ENCODE assay signal across 2 cellular contexts in the genomic region with DNA sequence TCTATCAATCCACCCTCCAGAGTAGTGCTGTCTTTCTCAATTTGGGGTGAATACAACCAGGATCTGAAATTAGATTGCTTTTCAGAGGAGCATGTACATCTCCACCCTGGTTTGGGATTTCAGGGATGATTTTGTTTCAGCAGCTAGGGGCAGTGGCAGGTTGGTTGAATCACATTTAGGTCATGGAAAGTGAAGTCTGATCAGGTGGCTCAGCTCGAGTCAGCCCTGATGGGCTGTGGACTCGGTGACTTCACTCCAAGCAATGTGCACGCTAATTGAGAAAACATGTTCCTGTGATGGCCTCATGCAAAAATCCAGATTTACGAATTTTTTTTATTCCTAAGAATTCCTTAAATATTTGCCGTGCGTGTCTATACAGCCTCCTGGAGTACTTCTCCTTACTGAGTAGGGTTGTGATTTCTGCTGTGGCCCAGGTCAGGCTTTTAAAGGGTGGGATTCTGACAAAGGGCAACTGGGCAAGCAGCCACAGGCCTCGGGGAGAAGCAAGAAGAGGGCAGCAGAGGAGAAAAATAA.
TF ChIP-seq lines count a peak whose summit lies in the region.

No MANE protein-coding gene starts in this region.

TF ChIP-seq in HepG2, 621 proteins besides CTCF, POLR2A, EP300 and RAD21:
- TF ChIP-seq, protein P1, sequence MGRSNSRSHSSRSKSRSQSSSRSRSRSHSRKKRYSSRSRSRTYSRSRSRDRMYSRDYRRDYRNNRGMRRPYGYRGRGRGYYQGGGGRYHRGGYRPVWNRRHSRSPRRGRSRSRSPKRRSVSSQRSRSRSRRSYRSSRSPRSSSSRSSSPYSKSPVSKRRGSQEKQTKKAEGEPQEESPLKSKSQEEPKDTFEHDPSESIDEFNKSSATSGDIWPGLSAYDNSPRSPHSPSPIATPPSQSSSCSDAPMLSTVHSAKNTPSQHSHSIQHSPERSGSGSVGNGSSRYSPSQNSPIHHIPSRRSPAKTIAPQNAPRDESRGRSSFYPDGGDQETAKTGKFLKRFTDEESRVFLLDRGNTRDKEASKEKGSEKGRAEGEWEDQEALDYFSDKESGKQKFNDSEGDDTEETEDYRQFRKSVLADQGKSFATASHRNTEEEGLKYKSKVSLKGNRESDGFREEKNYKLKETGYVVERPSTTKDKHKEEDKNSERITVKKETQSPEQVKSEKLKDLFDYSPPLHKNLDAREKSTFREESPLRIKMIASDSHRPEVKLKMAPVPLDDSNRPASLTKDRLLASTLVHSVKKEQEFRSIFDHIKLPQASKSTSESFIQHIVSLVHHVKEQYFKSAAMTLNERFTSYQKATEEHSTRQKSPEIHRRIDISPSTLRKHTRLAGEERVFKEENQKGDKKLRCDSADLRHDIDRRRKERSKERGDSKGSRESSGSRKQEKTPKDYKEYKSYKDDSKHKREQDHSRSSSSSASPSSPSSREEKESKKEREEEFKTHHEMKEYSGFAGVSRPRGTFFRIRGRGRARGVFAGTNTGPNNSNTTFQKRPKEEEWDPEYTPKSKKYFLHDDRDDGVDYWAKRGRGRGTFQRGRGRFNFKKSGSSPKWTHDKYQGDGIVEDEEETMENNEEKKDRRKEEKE (IDR thresholded peaks at IDR 0.05), result no peak
- TF ChIP-seq TEAD3 (CRISPR knock-in tag; optimal IDR thresholded peaks at IDR 0.05; ENCODE audit: borderline replicate concordance) (no peak), NR1H2 (CRISPR knock-in tag; IDR thresholded peaks at IDR 0.05; ENCODE audit: borderline replicate concordance, low read depth) (no peak), MZF1 (CRISPR knock-in tag; IDR thresholded peaks at IDR 0.05; ENCODE audit: borderline replicate concordance) (no peak), ZFY (CRISPR knock-in tag; IDR thresholded peaks at IDR 0.05) (no peak), SP4 (CRISPR knock-in tag; IDR thresholded peaks at IDR 0.05) (no peak), ZBTB3 (CRISPR knock-in tag; IDR thresholded peaks at IDR 0.05; ENCODE audit: borderline replicate concordance, low read depth) (no peak), THYN1 (CRISPR knock-in tag; IDR thresholded peaks at IDR 0.05; ENCODE audit: borderline replicate concordance, low read depth) (no peak), HMG20A (CRISPR knock-in tag; IDR thresholded peaks at IDR 0.05; ENCODE audit: borderline replicate concordance) (no peak)
- TF ChIP-seq, protein P2, sequence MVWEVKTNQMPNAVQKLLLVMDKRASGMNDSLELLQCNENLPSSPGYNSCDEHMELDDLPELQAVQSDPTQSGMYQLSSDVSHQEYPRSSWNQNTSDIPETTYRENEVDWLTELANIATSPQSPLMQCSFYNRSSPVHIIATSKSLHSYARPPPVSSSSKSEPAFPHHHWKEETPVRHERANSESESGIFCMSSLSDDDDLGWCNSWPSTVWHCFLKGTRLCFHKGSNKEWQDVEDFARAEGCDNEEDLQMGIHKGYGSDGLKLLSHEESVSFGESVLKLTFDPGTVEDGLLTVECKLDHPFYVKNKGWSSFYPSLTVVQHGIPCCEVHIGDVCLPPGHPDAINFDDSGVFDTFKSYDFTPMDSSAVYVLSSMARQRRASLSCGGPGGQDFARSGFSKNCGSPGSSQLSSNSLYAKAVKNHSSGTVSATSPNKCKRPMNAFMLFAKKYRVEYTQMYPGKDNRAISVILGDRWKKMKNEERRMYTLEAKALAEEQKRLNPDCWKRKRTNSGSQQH (CRISPR knock-in tag; IDR thresholded peaks at IDR 0.05; ENCODE audit: low read depth), result no peak
TF ChIP-seq in HepG2: peak in this region for 0.

TF ChIP-seq in GM23338, 12 proteins besides CTCF, POLR2A, EP300 and RAD21:
- TF ChIP-seq, protein P3, sequence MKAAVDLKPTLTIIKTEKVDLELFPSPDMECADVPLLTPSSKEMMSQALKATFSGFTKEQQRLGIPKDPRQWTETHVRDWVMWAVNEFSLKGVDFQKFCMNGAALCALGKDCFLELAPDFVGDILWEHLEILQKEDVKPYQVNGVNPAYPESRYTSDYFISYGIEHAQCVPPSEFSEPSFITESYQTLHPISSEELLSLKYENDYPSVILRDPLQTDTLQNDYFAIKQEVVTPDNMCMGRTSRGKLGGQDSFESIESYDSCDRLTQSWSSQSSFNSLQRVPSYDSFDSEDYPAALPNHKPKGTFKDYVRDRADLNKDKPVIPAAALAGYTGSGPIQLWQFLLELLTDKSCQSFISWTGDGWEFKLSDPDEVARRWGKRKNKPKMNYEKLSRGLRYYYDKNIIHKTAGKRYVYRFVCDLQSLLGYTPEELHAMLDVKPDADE (IDR thresholded peaks at IDR 0.05), result no peak
- no peak for TF ChIP-seq CREB1 (CRISPR knock-in tag; IDR thresholded peaks at IDR 0.05; ENCODE audit: low read depth)
- no peak for TF ChIP-seq STAT1 (IDR thresholded peaks at IDR 0.05; ENCODE audit: unreplicated experiment)
- no peak for TF ChIP-seq JUNB (IDR thresholded peaks at IDR 0.05; ENCODE audit: unreplicated experiment)
- TF ChIP-seq EZH2phosphoT487 (IDR thresholded peaks at IDR 0.05; ENCODE audit: unreplicated experiment), result no peak
- TF ChIP-seq ZNF114 (CRISPR knock-in tag; IDR thresholded peaks at IDR 0.05), result no peak
- TF ChIP-seq NANOG (IDR thresholded peaks at IDR 0.05; ENCODE audit: borderline replicate concordance), result no peak
- no peak for TF ChIP-seq EZH2 (IDR thresholded peaks at IDR 0.05; ENCODE audit: low read depth, unreplicated experiment)
- TF ChIP-seq POLR2AphosphoS5 (IDR thresholded peaks at IDR 0.05; ENCODE audit: low read depth), result no peak
- TF ChIP-seq, protein P4, sequence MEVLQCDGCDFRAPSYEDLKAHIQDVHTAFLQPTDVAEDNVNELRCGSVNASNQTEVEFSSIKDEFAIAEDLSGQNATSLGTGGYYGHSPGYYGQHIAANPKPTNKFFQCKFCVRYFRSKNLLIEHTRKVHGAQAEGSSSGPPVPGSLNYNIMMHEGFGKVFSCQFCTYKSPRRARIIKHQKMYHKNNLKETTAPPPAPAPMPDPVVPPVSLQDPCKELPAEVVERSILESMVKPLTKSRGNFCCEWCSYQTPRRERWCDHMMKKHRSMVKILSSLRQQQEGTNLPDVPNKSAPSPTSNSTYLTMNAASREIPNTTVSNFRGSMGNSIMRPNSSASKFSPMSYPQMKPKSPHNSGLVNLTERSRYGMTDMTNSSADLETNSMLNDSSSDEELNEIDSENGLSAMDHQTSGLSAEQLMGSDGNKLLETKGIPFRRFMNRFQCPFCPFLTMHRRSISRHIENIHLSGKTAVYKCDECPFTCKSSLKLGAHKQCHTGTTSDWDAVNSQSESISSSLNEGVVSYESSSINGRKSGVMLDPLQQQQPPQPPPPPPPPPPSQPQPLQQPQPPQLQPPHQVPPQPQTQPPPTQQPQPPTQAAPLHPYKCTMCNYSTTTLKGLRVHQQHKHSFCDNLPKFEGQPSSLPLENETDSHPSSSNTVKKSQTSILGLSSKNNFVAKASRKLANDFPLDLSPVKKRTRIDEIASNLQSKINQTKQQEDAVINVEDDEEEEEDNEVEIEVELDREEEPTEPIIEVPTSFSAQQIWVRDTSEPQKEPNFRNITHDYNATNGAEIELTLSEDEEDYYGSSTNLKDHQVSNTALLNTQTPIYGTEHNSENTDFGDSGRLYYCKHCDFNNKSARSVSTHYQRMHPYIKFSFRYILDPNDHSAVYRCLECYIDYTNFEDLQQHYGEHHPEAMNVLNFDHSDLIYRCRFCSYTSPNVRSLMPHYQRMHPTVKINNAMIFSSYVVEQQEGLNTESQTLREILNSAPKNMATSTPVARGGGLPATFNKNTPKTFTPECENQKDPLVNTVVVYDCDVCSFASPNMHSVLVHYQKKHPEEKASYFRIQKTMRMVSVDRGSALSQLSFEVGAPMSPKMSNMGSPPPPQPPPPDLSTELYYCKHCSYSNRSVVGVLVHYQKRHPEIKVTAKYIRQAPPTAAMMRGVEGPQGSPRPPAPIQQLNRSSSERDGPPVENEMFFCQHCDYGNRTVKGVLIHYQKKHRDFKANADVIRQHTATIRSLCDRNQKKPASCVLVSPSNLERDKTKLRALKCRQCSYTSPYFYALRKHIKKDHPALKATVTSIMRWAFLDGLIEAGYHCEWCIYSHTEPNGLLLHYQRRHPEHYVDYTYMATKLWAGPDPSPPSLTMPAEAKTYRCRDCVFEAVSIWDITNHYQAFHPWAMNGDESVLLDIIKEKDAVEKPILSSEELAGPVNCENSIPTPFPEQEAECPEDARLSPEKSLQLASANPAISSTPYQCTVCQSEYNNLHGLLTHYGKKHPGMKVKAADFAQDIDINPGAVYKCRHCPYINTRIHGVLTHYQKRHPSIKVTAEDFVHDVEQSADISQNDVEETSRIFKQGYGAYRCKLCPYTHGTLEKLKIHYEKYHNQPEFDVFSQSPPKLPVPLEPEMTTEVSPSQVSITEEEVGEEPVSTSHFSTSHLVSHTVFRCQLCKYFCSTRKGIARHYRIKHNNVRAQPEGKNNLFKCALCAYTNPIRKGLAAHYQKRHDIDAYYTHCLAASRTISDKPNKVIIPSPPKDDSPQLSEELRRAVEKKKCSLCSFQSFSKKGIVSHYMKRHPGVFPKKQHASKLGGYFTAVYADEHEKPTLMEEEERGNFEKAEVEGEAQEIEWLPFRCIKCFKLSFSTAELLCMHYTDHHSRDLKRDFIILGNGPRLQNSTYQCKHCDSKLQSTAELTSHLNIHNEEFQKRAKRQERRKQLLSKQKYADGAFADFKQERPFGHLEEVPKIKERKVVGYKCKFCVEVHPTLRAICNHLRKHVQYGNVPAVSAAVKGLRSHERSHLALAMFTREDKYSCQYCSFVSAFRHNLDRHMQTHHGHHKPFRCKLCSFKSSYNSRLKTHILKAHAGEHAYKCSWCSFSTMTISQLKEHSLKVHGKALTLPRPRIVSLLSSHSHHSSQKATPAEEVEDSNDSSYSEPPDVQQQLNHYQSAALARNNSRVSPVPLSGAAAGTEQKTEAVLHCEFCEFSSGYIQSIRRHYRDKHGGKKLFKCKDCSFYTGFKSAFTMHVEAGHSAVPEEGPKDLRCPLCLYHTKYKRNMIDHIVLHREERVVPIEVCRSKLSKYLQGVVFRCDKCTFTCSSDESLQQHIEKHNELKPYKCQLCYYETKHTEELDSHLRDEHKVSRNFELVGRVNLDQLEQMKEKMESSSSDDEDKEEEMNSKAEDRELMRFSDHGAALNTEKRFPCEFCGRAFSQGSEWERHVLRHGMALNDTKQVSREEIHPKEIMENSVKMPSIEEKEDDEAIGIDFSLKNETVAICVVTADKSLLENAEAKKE (CRISPR knock-in tag; IDR thresholded peaks at IDR 0.05), result no peak
- TF ChIP-seq, protein P5, sequence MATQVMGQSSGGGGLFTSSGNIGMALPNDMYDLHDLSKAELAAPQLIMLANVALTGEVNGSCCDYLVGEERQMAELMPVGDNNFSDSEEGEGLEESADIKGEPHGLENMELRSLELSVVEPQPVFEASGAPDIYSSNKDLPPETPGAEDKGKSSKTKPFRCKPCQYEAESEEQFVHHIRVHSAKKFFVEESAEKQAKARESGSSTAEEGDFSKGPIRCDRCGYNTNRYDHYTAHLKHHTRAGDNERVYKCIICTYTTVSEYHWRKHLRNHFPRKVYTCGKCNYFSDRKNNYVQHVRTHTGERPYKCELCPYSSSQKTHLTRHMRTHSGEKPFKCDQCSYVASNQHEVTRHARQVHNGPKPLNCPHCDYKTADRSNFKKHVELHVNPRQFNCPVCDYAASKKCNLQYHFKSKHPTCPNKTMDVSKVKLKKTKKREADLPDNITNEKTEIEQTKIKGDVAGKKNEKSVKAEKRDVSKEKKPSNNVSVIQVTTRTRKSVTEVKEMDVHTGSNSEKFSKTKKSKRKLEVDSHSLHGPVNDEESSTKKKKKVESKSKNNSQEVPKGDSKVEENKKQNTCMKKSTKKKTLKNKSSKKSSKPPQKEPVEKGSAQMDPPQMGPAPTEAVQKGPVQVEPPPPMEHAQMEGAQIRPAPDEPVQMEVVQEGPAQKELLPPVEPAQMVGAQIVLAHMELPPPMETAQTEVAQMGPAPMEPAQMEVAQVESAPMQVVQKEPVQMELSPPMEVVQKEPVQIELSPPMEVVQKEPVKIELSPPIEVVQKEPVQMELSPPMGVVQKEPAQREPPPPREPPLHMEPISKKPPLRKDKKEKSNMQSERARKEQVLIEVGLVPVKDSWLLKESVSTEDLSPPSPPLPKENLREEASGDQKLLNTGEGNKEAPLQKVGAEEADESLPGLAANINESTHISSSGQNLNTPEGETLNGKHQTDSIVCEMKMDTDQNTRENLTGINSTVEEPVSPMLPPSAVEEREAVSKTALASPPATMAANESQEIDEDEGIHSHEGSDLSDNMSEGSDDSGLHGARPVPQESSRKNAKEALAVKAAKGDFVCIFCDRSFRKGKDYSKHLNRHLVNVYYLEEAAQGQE (IDR thresholded peaks at IDR 0.05; ENCODE audit: unreplicated experiment), result no peak
- no peak for TF ChIP-seq ZNF331 (CRISPR knock-in tag; IDR thresholded peaks at IDR 0.05; ENCODE audit: low read depth)
